8 cellular contexts compared by ENCODE assay signal in the genomic region with DNA sequence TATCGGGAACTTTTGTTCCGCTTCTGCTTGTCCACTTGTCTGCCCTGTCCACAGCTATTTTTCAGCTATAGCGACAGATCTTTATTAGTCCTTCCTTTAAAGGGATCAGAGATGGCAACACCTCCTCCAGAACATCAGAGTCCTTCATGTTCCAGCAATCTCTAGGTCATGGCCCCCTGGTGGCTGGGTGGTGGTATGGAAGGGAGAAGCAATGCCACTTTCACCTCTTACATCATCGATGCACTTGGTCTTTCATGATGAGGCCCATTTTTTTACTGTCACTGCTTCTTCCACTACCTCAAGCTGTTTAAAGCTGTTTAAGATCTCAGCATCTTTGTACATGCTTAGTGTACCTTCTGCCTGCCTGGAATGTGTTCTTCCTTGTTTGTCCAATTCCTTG.
A peak's percentile ranks its signal among the peaks of the same experiment; 100 is the strongest.
DNase-seq lines count a peak whose midpoint lies in the region; ATAC-seq and TF ChIP-seq lines count a peak whose summit lies in the region.
"Had no signal": no experiment of that assay in that cellular context is flagged by ENCODE, and none has a peak within 500 bp of the region (broad histone marks: within the 10 kb centered on the region; RNA-seq: fewer than 3 reads in every experiment).

No MANE protein-coding gene starts in this region.

- TF ChIP-seq EP300 in tibial nerve (IDR thresholded peaks at IDR 0.05) = no peak

- TF ChIP-seq CTCF in left lung (IDR thresholded peaks at IDR 0.05) (peak; percentile 14 to 24), type B pancreatic cell (conservative IDR thresholded peaks at IDR 0.05) (peak; percentile 66), tibial nerve (IDR thresholded peaks at IDR 0.05) (no peak)

- no peak overlapping the region for H3K27ac Mint-ChIP-seq in activated T-cell treated with anti-CD3 and anti-CD28 coated beads, Interleukin-2, amount 50 U/mL, for 24 hours
- no peak overlapping the region for H3K27ac Mint-ChIP-seq in type B pancreatic cell

- TF ChIP-seq POLR2A in tibial nerve (IDR thresholded peaks at IDR 0.05) = no peak

- H3K36me3 ChIP-seq in left lung (no peaks in the 10 kb centered on the region), tibial nerve (no peaks in the 10 kb centered on the region)

- intact Hi-C loops in left lung (cut with DNase I) = no loop called here

- H3K27ac ChIP-seq in left lung = no peak overlapping the region
- no peak overlapping the region for H3K27ac ChIP-seq in tibial nerve

- no peak overlapping the region for H3K4me3 Mint-ChIP-seq in activated T-cell treated with anti-CD3 and anti-CD28 coated beads, Interleukin-2, amount 50 U/mL, for 24 hours
- no peak overlapping the region for H3K4me3 Mint-ChIP-seq in type B pancreatic cell

- no peaks in the 10 kb centered on the region for H3K9me3 ChIP-seq in left lung
- no peaks in the 10 kb centered on the region for H3K9me3 ChIP-seq in tibial nerve

- H3K27me3 Mint-ChIP-seq in activated T-cell treated with anti-CD3 and anti-CD28 coated beads, Interleukin-2, amount 50 U/mL, for 24 hours = peaks cover 42% of the 10 kb centered on the region
- no peaks in the 10 kb centered on the region for H3K27me3 Mint-ChIP-seq in type B pancreatic cell

- ATAC-seq in left lung (no peak), GM18873 (IDR thresholded peaks at IDR 0.05; ENCODE audit: low FRiP score, unreplicated experiment) (no peak)
- ATAC-seq: right cardiac atrium had no signal

- H3K36me3 Mint-ChIP-seq in activated T-cell treated with anti-CD3 and anti-CD28 coated beads, Interleukin-2, amount 50 U/mL, for 24 hours (ENCODE audit: low read depth) = no peaks in the 10 kb centered on the region
- H3K36me3 Mint-ChIP-seq in type B pancreatic cell = no peaks in the 10 kb centered on the region

- H3K4me1 ChIP-seq in left lung (no peaks in the 10 kb centered on the region), tibial nerve (no peaks in the 10 kb centered on the region)

- 90 to 98% methylated on average over 4 of the region's 4 CpGs for WGBS in tibial nerve, 2 donors

- DNase-seq in GM19240 (ENCODE audit: insufficient read length, low spot score) (peak; percentile 3), NOMO-1 treated with DMSO at 0.1 percent for 48 hours (lab: John Stamatoyannopoulos, UW; ENCODE audit: unreplicated experiment) (peak; percentile 44), left lung (no peak), type B pancreatic cell (ENCODE audit: extremely low spot score, unreplicated experiment) (no peak), tibial nerve (ENCODE audit: low spot score in 2 of 2) (no peak)
- DNase-seq in activated T-cell treated with anti-CD3 and anti-CD28 coated beads, Interleukin-2, amount 50 U/mL, for 24 hours = peak; percentile 65

- H3K27me3 ChIP-seq in left lung (no peaks in the 10 kb centered on the region), tibial nerve (no peaks in the 10 kb centered on the region)

- no peak overlapping the region for H3K4me3 ChIP-seq in left lung
- no peak overlapping the region for H3K4me3 ChIP-seq in tibial nerve

- no peaks in the 10 kb centered on the region for H3K4me1 Mint-ChIP-seq in activated T-cell treated with anti-CD3 and anti-CD28 coated beads, Interleukin-2, amount 50 U/mL, for 24 hours (ENCODE audit: low read depth)
- no peaks in the 10 kb centered on the region for H3K4me1 Mint-ChIP-seq in type B pancreatic cell (ENCODE audit: unreplicated experiment)

- no peaks in the 10 kb centered on the region for H3K9me3 Mint-ChIP-seq in activated T-cell treated with anti-CD3 and anti-CD28 coated beads, Interleukin-2, amount 50 U/mL, for 24 hours
- peaks cover 3% of the 10 kb centered on the region for H3K9me3 Mint-ChIP-seq in type B pancreatic cell

Comparison
In these comparisons a context has a peak if more than half of its experiments do, and no peak if none do; other contexts are left out.
1. DNase-seq: peak in GM19240 (single experiment), NOMO-1 treated with DMSO at 0.1 percent for 48 hours (single experiment) and activated T-cell treated with anti-CD3 and anti-CD28 coated beads, Interleukin-2, amount 50 U/mL, for 24 hours (single experiment); none in left lung (0 of 2), type B pancreatic cell (single experiment) and tibial nerve (0 of 2).
2. CTCF ChIP-seq: peak in left lung (2 of 2) and type B pancreatic cell (single experiment); none in tibial nerve (0 of 5).